ENCODE assay signal across 16 cellular contexts in the genomic region with DNA sequence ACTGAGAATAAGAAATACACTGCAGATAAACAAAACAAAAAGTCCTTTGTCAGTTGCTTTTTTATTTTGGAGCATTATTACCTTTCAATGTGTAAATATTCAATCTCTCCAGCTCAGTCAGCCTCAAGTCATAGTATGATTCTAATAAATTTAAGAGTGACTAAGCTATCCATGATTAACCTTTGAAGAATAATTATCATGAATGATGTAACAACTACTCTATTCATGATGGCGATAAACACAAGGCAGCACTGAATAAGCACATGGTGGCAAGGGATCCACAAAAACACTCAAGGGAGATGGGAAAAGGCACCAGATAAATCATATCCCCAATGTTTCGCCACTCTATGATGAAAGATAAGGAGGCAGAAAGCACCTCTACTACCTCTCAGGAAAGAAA.
"Had no signal": no experiment of that assay in that cellular context is flagged by ENCODE, and none has a peak within 500 bp of the region (broad histone marks: within the 10 kb centered on the region; RNA-seq: fewer than 3 reads in every experiment).

No MANE protein-coding gene starts in this region.

- H3K27me3 ChIP-seq: left lung, pancreas, right lobe of liver, upper lobe of right lung had no signal

- H3K9me3 ChIP-seq: pancreas, right lobe of liver, upper lobe of right lung had no signal

- H3K4me3 ChIP-seq: left lung, pancreas, right lobe of liver, thoracic aorta, upper lobe of right lung had no signal

- H3K27ac Mint-ChIP-seq: activated CD4-positive, alpha-beta T cell treated with anti-CD3 and anti-CD28 coated beads for 36 hours; activated naive CD8-positive, alpha-beta T cell; stimulated activated naive B cell treated with anti-CD40 and anti-IgM and Interleukin-4, amounts not matched to agents 10 μg/mL and 1 μg/mL and 100 μg/mL, for 72 hours had no signal

- H3K4me1 ChIP-seq: left lung, pancreas, right lobe of liver had no signal

- H3K4me1 Mint-ChIP-seq: naive B cell had no signal

- H3K36me3 ChIP-seq: left lung, pancreas, right lobe of liver, thoracic aorta had no signal

- FAIRE-seq: frontal cortex, keratinocyte, pancreas, small intestine had no signal

- ATAC-seq: activated CD4-positive, alpha-beta T cell treated with anti-CD3 and anti-CD28 coated beads for 36 hours; left lung; pancreas; right lobe of liver; stimulated activated naive B cell treated with anti-CD40 and anti-IgM and Interleukin-4, amounts not matched to agents 10 μg/mL and 1 μg/mL and 100 μg/mL, for 72 hours; upper lobe of right lung had no signal

- H3K4me3 Mint-ChIP-seq: activated CD4-positive, alpha-beta T cell treated with anti-CD3 and anti-CD28 coated beads for 36 hours; activated naive CD8-positive, alpha-beta T cell; naive B cell; stimulated activated naive B cell treated with anti-CD40 and anti-IgM and Interleukin-4, amounts not matched to agents 10 μg/mL and 1 μg/mL and 100 μg/mL, for 72 hours had no signal

- H3K27ac ChIP-seq: epithelial cell of prostate, left lung, pancreas, right lobe of liver, thoracic aorta, upper lobe of right lung had no signal

- DNase-seq: activated CD4-positive, alpha-beta T cell treated with anti-CD3 and anti-CD28 coated beads for 36 hours; activated CD4-positive, alpha-beta T cell treated with anti-CD3 and anti-CD28 coated beads, Interleukin-2, amount 50 U/mL, for 48 hours; amniotic stem cell; head of caudate nucleus; left lung; naive B cell; pancreas; right lobe of liver; small intestine; stimulated activated naive B cell treated with anti-CD40 and anti-IgM and Interleukin-4, amounts not matched to agents 10 μg/mL and 1 μg/mL and 100 μg/mL, for 72 hours; upper lobe of right lung had no signal

- H3K27me3 Mint-ChIP-seq: activated CD4-positive, alpha-beta T cell treated with anti-CD3 and anti-CD28 coated beads for 36 hours; activated naive CD8-positive, alpha-beta T cell; naive B cell; stimulated activated naive B cell treated with anti-CD40 and anti-IgM and Interleukin-4, amounts not matched to agents 10 μg/mL and 1 μg/mL and 100 μg/mL, for 72 hours had no signal
